ENCODE assay signal across 8 cellular contexts in genomic region chrX:155881158-155881993, GRCh38. TPM values are rescaled to one million over a fixed set of nuclear protein-coding genes. Genes with fewer than 3 reads are reported as not detected.
DNase-seq lines count a peak whose midpoint lies in the region; ATAC-seq and TF ChIP-seq lines count a peak whose summit lies in the region.

A gene with protein sequence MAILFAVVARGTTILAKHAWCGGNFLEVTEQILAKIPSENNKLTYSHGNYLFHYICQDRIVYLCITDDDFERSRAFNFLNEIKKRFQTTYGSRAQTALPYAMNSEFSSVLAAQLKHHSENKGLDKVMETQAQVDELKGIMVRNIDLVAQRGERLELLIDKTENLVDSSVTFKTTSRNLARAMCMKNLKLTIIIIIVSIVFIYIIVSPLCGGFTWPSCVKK (plus strand): TSS chrX:155881345. CDS start chrX:155889467, 8,122 bp downstream.

- in situ Hi-C loops in mammary epithelial cell (cut with MboI; ENCODE audit: low sequenced_read_pairs in 2 of 2) = no loop called here

- H3K79me2 ChIP-seq in mammary epithelial cell (ENCODE audit: insufficient read depth, low read length) = peaks cover 34% of the 10 kb centered on the region

- CTCF ChIA-PET in AG04450 (lab: Charles Lee) = no interaction called here
- CTCF ChIA-PET in mammary epithelial cell (lab: Charles Lee; ENCODE audit: low non-redundant PET) = no interaction called here

- no peaks in the 10 kb centered on the region for H3K27me3 ChIP-seq in AG04450 (ENCODE audit: control insufficient read depth, insufficient read depth, low read length)
- H3K27me3 ChIP-seq in WERI-Rb-1 (ENCODE audit: insufficient read depth, low read depth, severe bottlenecking) = peaks cover 20% of the 10 kb centered on the region
- H3K27me3 ChIP-seq in mammary epithelial cell (ENCODE audit: insufficient read depth, low read length) = peaks cover 2% of the 10 kb centered on the region

- no peaks in the 10 kb centered on the region for H4K20me1 ChIP-seq in mammary epithelial cell (ENCODE audit: insufficient read depth, low read length)

- ATAC-seq in GM18873 (IDR thresholded peaks at IDR 0.05; ENCODE audit: low FRiP score, unreplicated experiment) (peak; percentile 95), HG03135 (IDR thresholded peaks at IDR 0.05; ENCODE audit: unreplicated experiment) (peak; percentile 96)

- peak within 1 kb of the TSS; percentile 49 for H3K27ac ChIP-seq in AG04450 (ENCODE audit: low read depth, low read length)
- H3K27ac ChIP-seq in WERI-Rb-1 = peak within 1 kb of the TSS; percentile 66
- H3K27ac ChIP-seq in mammary epithelial cell (ENCODE audit: insufficient read depth, low read depth, low read length) = peak within 1 kb of the TSS; percentile 41

- DNase-seq in AG04450 (ENCODE audit: low read depth, low spot score) (peak; percentile 61), NCI-H2196 (lab: John Stamatoyannopoulos, UW; ENCODE audit: unreplicated experiment) (peak; percentile 73), WERI-Rb-1 (peak; percentile 94), mammary epithelial cell (peak; percentile 85), iPS-NIHi7 (ENCODE audit: extremely low spot score) (peak; percentile 84), smooth muscle cell of the brain vasculature (ENCODE audit: low read depth, low spot score) (peak; percentile 44)

- H2AFZ ChIP-seq in mammary epithelial cell (ENCODE audit: low read depth, low read length) = peak within 1 kb of the TSS; percentile 86

- no peaks in the 10 kb centered on the region for H3K4me1 ChIP-seq in mammary epithelial cell (ENCODE audit: insufficient read depth, low read length)

- POLR2A ChIA-PET in AG04450 (lab: Yijun Ruan, JAX) = no interaction called here

- WGBS in mammary epithelial cell (ENCODE audit: low coverage, missing lambda C conversion rate) = 33% methylated on average over 22 of the region's 48 CpGs

- H3K9ac ChIP-seq in mammary epithelial cell (ENCODE audit: insufficient read depth, low read length) = peak within 1 kb of the TSS; percentile 70

- H3K9me3 ChIP-seq in AG04450 (ENCODE audit: control insufficient read depth, insufficient read depth, low read length) = peaks cover 13% of the 10 kb centered on the region
- H3K9me3 ChIP-seq in WERI-Rb-1 (ENCODE audit: severe bottlenecking) = no peaks in the 10 kb centered on the region
- H3K9me3 ChIP-seq in mammary epithelial cell (replicated peaks; ENCODE audit: insufficient read depth, low read length) = no peaks in the 10 kb centered on the region

- no TSS peak for BruUV-seq in mammary epithelial cell (replicated peaks; lab: Mats Ljungman, UMichigan)

- dilution Hi-C loops in mammary epithelial cell (cut with HindIII; ENCODE audit: low sequenced_read_pairs) = no loop called here

- TF ChIP-seq CTCF in AG04450 (IDR thresholded peaks at IDR 0.05; ENCODE audit: low read depth, low read length) (no peak), WERI-Rb-1 (IDR thresholded peaks at IDR 0.05; ENCODE audit: low read depth, low read length) (no peak), mammary epithelial cell (conservative IDR thresholded peaks at IDR 0.05 in 1 of 2, IDR thresholded peaks at IDR 0.05 in 1 of 2; ENCODE audit: extremely low read depth in 1 of 2, insufficient read depth in 1 of 2, low read depth in 1 of 2, low read length in 2 of 2) (no peak)

- H3K36me3 ChIP-seq in WERI-Rb-1 = no peaks in the 10 kb centered on the region; the same call in 1 of the 2 replicates
- H3K36me3 ChIP-seq in mammary epithelial cell (ENCODE audit: insufficient read depth, low read length) = no peaks in the 10 kb centered on the region

- peak within 1 kb of the TSS; percentile 66 for H3K4me2 ChIP-seq in mammary epithelial cell (ENCODE audit: insufficient read depth, low read depth, low read length)

- peak within 1 kb of the TSS; percentile 63 for H3K4me3 ChIP-seq in AG04450 (ENCODE audit: low read depth, low read length)
- H3K4me3 ChIP-seq in WERI-Rb-1 (ENCODE audit: low read depth, low read length) = peak within 1 kb of the TSS; percentile 62
- H3K4me3 ChIP-seq in mammary epithelial cell (replicated peaks in 1 of 3; ENCODE audit: insufficient read depth in 1 of 3, low read depth in 2 of 3, low read length in 3 of 3) = peak within 1 kb of the TSS; percentile 41 to 70 (median 66)

- intact Hi-C loops in mammary epithelial cell (cut with micrococcal nuclease) = no loop called here

RNA-seq across cellular contexts. Expression of the gene that starts here (rescaled TPM):
- polyA plus RNA-seq in AG04450 (2011; rRNA removed) (54.9 and 77.6 TPM in 2 replicates), mammary epithelial cell (15.7 TPM)
- polyA minus RNA-seq in AG04450 (2011; rRNA and poly(A)+ RNA removed) = 24.5 and 38.4 TPM in 2 replicates
- total RNA-seq in mammary epithelial cell = 10 to 100 TPM; 26.9 to 32.2 TPM
- polyA minus RNA-seq in mammary epithelial cell = 19.9 TPM

Comparison
In these comparisons a context has a peak if more than half of its experiments do, and no peak if none do; other contexts are left out.
1. Peak in every context shown above with its lines: DNase-seq, ATAC-seq, H3K4me3 ChIP-seq and H3K27ac ChIP-seq.
2. DNase-seq: peak in every context shown above with its lines; median percentile 94 in WERI-Rb-1; 85 in mammary epithelial cell; 84 in iPS-NIHi7; 73 in NCI-H2196; 61 in AG04450; 44 in smooth muscle cell of the brain vasculature.